17 cellular contexts compared by ENCODE assay signal in genomic region chr9:97511762-97512429, GRCh38. TPM values are rescaled to one million over a fixed set of nuclear protein-coding genes. Genes with fewer than 3 reads are reported as not detected.
DNase-seq lines count a peak whose midpoint lies in the region; ATAC-seq and TF ChIP-seq lines count a peak whose summit lies in the region.
"Had no signal": no experiment of that assay in that cellular context is flagged by ENCODE, and none has a peak within 500 bp of the region (broad histone marks: within the 10 kb centered on the region; RNA-seq: fewer than 3 reads in every experiment).

No MANE protein-coding gene starts in this region.

- H3K4me3 ChIP-seq in ascending aorta, result no peak overlapping the region
- H3K4me3 ChIP-seq: adrenal gland, skin epidermis, transverse colon had no signal

- H3K27me3 Mint-ChIP-seq in activated CD4-positive, alpha-beta T cell treated with anti-CD3 and anti-CD28 coated beads, Interleukin-2, amount 10 ng/mL, durations not matched to agents 24 days and 14 days, result peaks cover 10% of the 10 kb centered on the region
- H3K27me3 Mint-ChIP-seq: dendritic cell treated with granulocyte-macrophage colony-stimulating factor and Interleukin-4, amounts not matched to agents 40 ng/mL and 50 ng/mL, for 4 days had no signal

- H3K9me3 ChIP-seq in ascending aorta, result no peaks in the 10 kb centered on the region
- H3K9me3 ChIP-seq: adrenal gland, transverse colon had no signal

- peaks cover 15% of the 10 kb centered on the region for H3K4me1 Mint-ChIP-seq in activated CD4-positive, alpha-beta T cell treated with anti-CD3 and anti-CD28 coated beads, Interleukin-2, amount 10 ng/mL, durations not matched to agents 24 days and 14 days

- peak; percentile 3 for ATAC-seq in HG02884 (IDR thresholded peaks at IDR 0.05; ENCODE audit: unreplicated experiment)
- ATAC-seq in HG02678 (IDR thresholded peaks at IDR 0.05; ENCODE audit: unreplicated experiment), result no peak
- ATAC-seq in esophagus mucosa, result no peak

- TF ChIP-seq CTCF in ascending aorta (IDR thresholded peaks at IDR 0.05), result no peak

- H3K36me3 ChIP-seq in ascending aorta, result peaks cover 0 to 7% of the 10 kb centered on the region in 2 donors
- H3K36me3 ChIP-seq: adrenal gland, transverse colon had no signal

- peak overlapping the region; percentile 28 for H3K4me3 Mint-ChIP-seq in activated CD4-positive, alpha-beta T cell treated with anti-CD3 and anti-CD28 coated beads, Interleukin-2, amount 10 ng/mL, durations not matched to agents 24 days and 14 days
- H3K4me3 Mint-ChIP-seq: dendritic cell treated with granulocyte-macrophage colony-stimulating factor and Interleukin-4, amounts not matched to agents 40 ng/mL and 50 ng/mL, for 4 days; neural crest cell had no signal

- H3K27ac Mint-ChIP-seq in activated CD4-positive, alpha-beta T cell treated with anti-CD3 and anti-CD28 coated beads, Interleukin-2, amount 10 ng/mL, durations not matched to agents 24 days and 14 days, result peak overlapping the region; percentile 82
- H3K27ac Mint-ChIP-seq: dendritic cell treated with granulocyte-macrophage colony-stimulating factor and Interleukin-4, amounts not matched to agents 40 ng/mL and 50 ng/mL, for 4 days had no signal

- H3K4me1 ChIP-seq in ascending aorta, result peaks cover 0 to 13% of the 10 kb centered on the region in 2 donors

- no peaks in the 10 kb centered on the region for H3K27me3 ChIP-seq in ascending aorta
- H3K27me3 ChIP-seq: adrenal gland, transverse colon had no signal

- intact Hi-C loops in activated CD4-positive, alpha-beta T cell treated with anti-CD3 and anti-CD28 coated beads, Interleukin-2, amount 10 ng/mL, durations not matched to agents 24 days and 14 days (cut with micrococcal nuclease), result no loop called here
- intact Hi-C loops in ascending aorta (cut with DNase I), result no loop called here

- no peaks in the 10 kb centered on the region for H3K9me3 Mint-ChIP-seq in activated CD4-positive, alpha-beta T cell treated with anti-CD3 and anti-CD28 coated beads, Interleukin-2, amount 10 ng/mL, durations not matched to agents 24 days and 14 days
- H3K9me3 Mint-ChIP-seq: dendritic cell treated with granulocyte-macrophage colony-stimulating factor and Interleukin-4, amounts not matched to agents 40 ng/mL and 50 ng/mL, for 4 days; neural crest cell had no signal

- DNase-seq in activated CD4-positive, alpha-beta T cell treated with anti-CD3 and anti-CD28 coated beads, Interleukin-2, amount 10 ng/mL, durations not matched to agents 24 days and 14 days, result no peak
- DNase-seq in activated CD4-positive, alpha-beta T cell treated with anti-CD3 and anti-CD28 coated beads for 1 hour, result no peak
- peak in 1 of 2 donors; percentile 55 for DNase-seq in ascending aorta (ENCODE audit: low spot score in 2 of 2)
- peak; percentile 58 for DNase-seq in renal cortical epithelial cell (ENCODE audit: low read depth)
- DNase-seq in pons (ENCODE audit: low spot score), result no peak
- DNase-seq: DMS79, KBM-7, NCI-H2081, transverse colon had no signal

- no peaks in the 10 kb centered on the region for H3K36me3 Mint-ChIP-seq in activated CD4-positive, alpha-beta T cell treated with anti-CD3 and anti-CD28 coated beads, Interleukin-2, amount 10 ng/mL, durations not matched to agents 24 days and 14 days (ENCODE audit: low read depth)

- peak overlapping the region; percentile 50 to 53 for H3K27ac ChIP-seq in ascending aorta
- H3K27ac ChIP-seq: transverse colon had no signal

RNA-seq across cellular contexts. Expression of gene TMOD1, which starts 10.4 kb away (rescaled TPM):
- total RNA-seq in activated CD4-positive, alpha-beta T cell treated with anti-CD3 and anti-CD28 coated beads, Interleukin-2, amount 10 ng/mL, durations not matched to agents 24 days and 14 days, result 0.71 and 0.91 TPM in 2 replicates
- total RNA-seq in ascending aorta (17.1 TPM), renal cortical epithelial cell (1.6 and 6.5 TPM in 2 replicates), esophagus mucosa (0.60 TPM)
- total RNA-seq: OCI-LY7 had no signal
